In the genomic region with DNA sequence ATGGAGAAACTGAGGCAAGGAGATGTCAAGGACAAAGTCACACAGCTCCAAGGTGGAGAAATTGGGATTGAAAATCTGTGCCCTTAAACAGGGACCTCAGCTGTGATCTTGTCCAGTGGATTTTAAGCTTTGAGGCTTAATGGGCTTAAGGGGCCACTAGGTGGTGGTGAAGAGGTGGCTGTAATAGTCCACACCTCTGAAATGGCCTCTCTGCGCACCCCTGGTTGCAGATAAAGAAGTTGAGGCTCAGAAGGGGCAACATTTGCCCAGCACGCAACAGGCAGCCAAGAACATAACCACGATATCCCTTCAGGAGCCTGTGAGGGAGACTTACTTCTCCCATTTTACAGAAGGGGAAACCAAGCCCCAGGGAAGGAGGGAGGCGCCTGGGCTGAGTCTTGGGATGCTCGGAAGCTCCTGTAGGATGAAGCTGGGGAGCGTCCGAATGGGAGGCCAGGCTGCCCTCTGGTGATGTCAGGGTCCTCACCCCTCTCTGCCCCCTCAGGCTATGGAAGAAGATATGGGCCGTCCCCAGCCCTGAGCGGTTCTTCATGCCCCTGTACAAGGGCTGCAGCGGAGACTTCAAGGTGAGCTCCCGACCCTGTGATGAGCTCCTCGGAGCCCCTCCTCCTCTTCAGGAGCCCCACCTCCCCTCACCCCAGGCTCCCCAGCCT, we compare ENCODE assay signal across 11 cellular contexts. TPM values are rescaled to one million over a fixed set of nuclear protein-coding genes. Genes with fewer than 3 reads are reported as not detected.
A peak's percentile ranks its signal among the peaks of the same experiment; 100 is the strongest.
DNase-seq lines count a peak whose midpoint lies in the region; ATAC-seq, FAIRE-seq and TF ChIP-seq lines count a peak whose summit lies in the region.
"Had no signal": no experiment of that assay in that cellular context is flagged by ENCODE, and none has a peak within 500 bp of the region (broad histone marks: within the 10 kb centered on the region; RNA-seq: fewer than 3 reads in every experiment).

No MANE protein-coding gene starts in this region.

- ATAC-seq in CD8-positive, alpha-beta T cell = no peak
- ATAC-seq in naive B cell (ENCODE audit: low read depth in 2 of 2) = no peak
- ATAC-seq: activated CD4-positive, CD25-positive, alpha-beta regulatory T cell treated with anti-CD3 and anti-CD28 coated beads, Interleukin-2, amount 50 U/mL, for 24 hours had no signal

- intact Hi-C loops in CD8-positive, alpha-beta T cell (cut with DNase I, micrococcal nuclease) = loop anchor here (1.0 to 2.0 kb wide), 6 partner anchors 12 to 210 kb away; a partner anchor contains a TSS

- POLR2A ChIA-PET in CD8-positive, alpha-beta T cell (lab: Charles Lee) = interaction anchor here (1.2 to 3.3 kb wide), 5 partner anchors 18 to 45 kb away, joined by 3 to 19 read pairs (median 12); a partner anchor contains a TSS

- H3K36me3 ChIP-seq in CD8-positive, alpha-beta T cell (ENCODE audit: insufficient read depth, low read length) = peaks cover 44% of the 10 kb centered on the region
- H3K36me3 ChIP-seq: adrenal gland had no signal

- H3K36me3 Mint-ChIP-seq in CD8-positive, alpha-beta T cell = peaks cover 87% of the 10 kb centered on the region
- peaks cover 33% of the 10 kb centered on the region for H3K36me3 Mint-ChIP-seq in activated naive CD8-positive, alpha-beta T cell
- peaks cover 18 to 35% of the 10 kb centered on the region in 2 donors for H3K36me3 Mint-ChIP-seq in naive B cell

- peak overlapping the region; percentile 57 for H3K27ac ChIP-seq in CD8-positive, alpha-beta T cell (ENCODE audit: low read depth, low read length)
- H3K27ac ChIP-seq: adrenal gland had no signal

- no peak overlapping the region for H3K4me3 Mint-ChIP-seq in CD8-positive, alpha-beta T cell
- peak overlapping the region; percentile 10 for H3K4me3 Mint-ChIP-seq in activated naive CD8-positive, alpha-beta T cell
- H3K4me3 Mint-ChIP-seq in naive B cell = peak overlapping the region in 2 of 8 donors; percentile 5 to 36

- H3K27me3 Mint-ChIP-seq in CD8-positive, alpha-beta T cell (ENCODE audit: low read depth) = no peaks in the 10 kb centered on the region
- no peaks in the 10 kb centered on the region for H3K27me3 Mint-ChIP-seq in activated naive CD8-positive, alpha-beta T cell
- H3K27me3 Mint-ChIP-seq in naive B cell = no peaks in the 10 kb centered on the region

- FAIRE-seq in GM12892 (lab: Jason Lieb, UNC) = peak; percentile 36
- FAIRE-seq: HTR-8/SVneo had no signal

- peaks cover 56% of the 10 kb centered on the region for H3K4me1 ChIP-seq in CD8-positive, alpha-beta T cell (ENCODE audit: insufficient read depth, low read length)
- H3K4me1 ChIP-seq: adrenal gland had no signal

- peak in 1 of 7 experiments; percentile 38 for DNase-seq in CD8-positive, alpha-beta T cell
- DNase-seq in GM12892 (ENCODE audit: insufficient read length) (no peak), naive B cell (no peak), NCI-H2081 (lab: John Stamatoyannopoulos, UW) (no peak), NCI-H2029 (lab: John Stamatoyannopoulos, UW) (no peak), NCI-H1105 treated with DMSO at 0.1 percent for 48 hours (lab: John Stamatoyannopoulos, UW) (no peak)
- DNase-seq: NCI-H1092 had no signal

- H3K9me3 ChIP-seq in CD8-positive, alpha-beta T cell (ENCODE audit: low read length) = no peaks in the 10 kb centered on the region
- H3K9me3 ChIP-seq: adrenal gland had no signal

- H3K9me3 Mint-ChIP-seq in CD8-positive, alpha-beta T cell = no peaks in the 10 kb centered on the region
- H3K9me3 Mint-ChIP-seq in activated naive CD8-positive, alpha-beta T cell (ENCODE audit: low read depth) = no peaks in the 10 kb centered on the region
- peaks cover 0 to 2% (median 0%) of the 10 kb centered on the region in 7 donors for H3K9me3 Mint-ChIP-seq in naive B cell

- TF ChIP-seq POLR2A in GM12892 (IDR thresholded peaks at IDR 0.05; ENCODE audit: low read depth, low read length) = no peak

- H3K27me3 ChIP-seq in CD8-positive, alpha-beta T cell (ENCODE audit: insufficient read depth, low read length) = no peaks in the 10 kb centered on the region

- CTCF ChIA-PET in CD8-positive, alpha-beta T cell (lab: Charles Lee) = interaction anchor here (0.7 to 2.0 kb wide), 11 partner anchors 8 to 300 kb away, joined by 3 to 7 read pairs (median 3); a partner anchor contains a TSS

- TF ChIP-seq CTCF in CD8-positive, alpha-beta T cell (IDR thresholded peaks at IDR 0.05) = no peak

- H3K27ac Mint-ChIP-seq in CD8-positive, alpha-beta T cell = peak overlapping the region; percentile 99
- peak overlapping the region; percentile 84 for H3K27ac Mint-ChIP-seq in activated naive CD8-positive, alpha-beta T cell
- peak overlapping the region; percentile 91 to 100 (median 99) for H3K27ac Mint-ChIP-seq in naive B cell

- H3K4me3 ChIP-seq in CD8-positive, alpha-beta T cell (ENCODE audit: low read depth, low read length) = no peak overlapping the region
- H3K4me3 ChIP-seq: adrenal gland had no signal

- H3K4me1 Mint-ChIP-seq in CD8-positive, alpha-beta T cell (ENCODE audit: low read depth) = peaks cover 59% of the 10 kb centered on the region
- peaks cover 66% of the 10 kb centered on the region for H3K4me1 Mint-ChIP-seq in activated naive CD8-positive, alpha-beta T cell (ENCODE audit: low read depth)
- H3K4me1 Mint-ChIP-seq in naive B cell = peaks cover 46 to 74% (median 65%) of the 10 kb centered on the region in 3 donors

RNA-seq across cellular contexts. Expression of a gene that starts 43.7 kb away (rescaled TPM):
- total RNA-seq in CD8-positive, alpha-beta T cell = 100 to 1,000 TPM; 113 to 121 TPM
- 31.5 TPM for polyA plus RNA-seq in GM12892 (2012; ENCODE audit: missing spikeins)
- polyA plus RNA-seq in naive B cell (ENCODE audit: low read depth in 6 of 6) = 100 to 1,000 TPM in 1 of 6 donors, 10 to 100 TPM in 5; 47.9 to 118 (median 74.5) TPM
